Comparison of ENCODE assay signal across 27 cellular contexts in genomic region chr19:46988614-46989230, GRCh38. TPM values are rescaled to one million over a fixed set of nuclear protein-coding genes. Genes with fewer than 3 reads are reported as not detected.
"Had no signal": no experiment of that assay in that cellular context is flagged by ENCODE, and none has a peak within 500 bp of the region (broad histone marks: within the 10 kb centered on the region; RNA-seq: fewer than 3 reads in every experiment).

No MANE protein-coding gene starts in this region.

- ATAC-seq: activated CD4-positive, alpha-beta T cell treated with anti-CD3 and anti-CD28 coated beads for 36 hours; activated CD8-positive, alpha-beta memory T cell treated with anti-CD3 and anti-CD28 coated beads, Interleukin-2, amount 10 ng/mL, durations not matched to agents 7 days and 5 days; activated CD8-positive, alpha-beta T cell treated with anti-CD3 and anti-CD28 coated beads, Interleukin-2, amount 10 ng/mL, durations not matched to agents 7 days and 5 days; gastrocnemius medialis; right lobe of liver; stimulated activated memory B cell treated with anti-CD40 and anti-IgM and Interleukin-4, amounts not matched to agents 10 μg/mL and 1 μg/mL and 100 μg/mL, for 72 hours; stimulated activated naive CD8-positive, alpha-beta T cell treated with anti-CD3 and anti-CD28 coated beads, Interleukin-15, amount 100 ng/mL, for 72 hours; upper lobe of right lung had no signal

- H3K9me3 ChIP-seq: gastrocnemius medialis, right lobe of liver, upper lobe of right lung had no signal

- FAIRE-seq: endometrium, islet of Langerhans had no signal

- DNase-seq: activated CD4-positive, alpha-beta T cell treated with anti-CD3 and anti-CD28 coated beads for 36 hours; activated CD4-positive, CD25-positive, alpha-beta regulatory T cell; activated CD8-positive, alpha-beta memory T cell treated with anti-CD3 and anti-CD28 coated beads, Interleukin-2, amount 10 ng/mL, durations not matched to agents 7 days and 5 days; activated CD8-positive, alpha-beta T cell treated with anti-CD3 and anti-CD28 coated beads, Interleukin-2, amount 10 ng/mL, durations not matched to agents 7 days and 5 days; activated gamma-delta T cell treated with Interleukin-2 at 50 U/mL for 16 hours; activated naive CD4-positive, alpha-beta T cell treated with anti-CD3 and anti-CD28 coated beads, Interleukin-2, amount 50 U/mL, for 16 hours; amniotic stem cell; central memory CD4-positive, alpha-beta T cell; gastrocnemius medialis; glutamatergic neuron; mammary epithelial cell; naive B cell; occipital lobe; stimulated activated CD4-positive, alpha-beta T cell treated with anti-CD3 and anti-CD28 coated beads, Interleukin-12 subunit alpha, Interleukin-12 subunit beta, amount 100 ng/mL, for 4 hours; stimulated activated CD4-positive, alpha-beta T cell treated with anti-CD3 and anti-CD28 coated beads, Interleukin-4, amount 100 ng/mL, for 24 hours; stimulated activated naive CD8-positive, alpha-beta T cell treated with anti-CD3 and anti-CD28 coated beads, Interleukin-15, amount 100 ng/mL, for 72 hours; substantia nigra; T-helper 1 cell; upper lobe of right lung had no signal

- H3K27me3 Mint-ChIP-seq: activated CD4-positive, alpha-beta T cell treated with anti-CD3 and anti-CD28 coated beads for 36 hours; activated CD8-positive, alpha-beta memory T cell treated with anti-CD3 and anti-CD28 coated beads, Interleukin-2, amount 10 ng/mL, durations not matched to agents 7 days and 5 days; naive B cell; stimulated activated memory B cell treated with anti-CD40 and anti-IgM and Interleukin-4, amounts not matched to agents 10 μg/mL and 1 μg/mL and 100 μg/mL, for 72 hours; stimulated activated naive CD8-positive, alpha-beta T cell treated with anti-CD3 and anti-CD28 coated beads, Interleukin-15, amount 100 ng/mL, for 72 hours had no signal

- H3K36me3 ChIP-seq: gastrocnemius medialis had no signal

- H3K27ac Mint-ChIP-seq: activated CD4-positive, alpha-beta T cell treated with anti-CD3 and anti-CD28 coated beads for 36 hours; activated CD8-positive, alpha-beta T cell treated with anti-CD3 and anti-CD28 coated beads, Interleukin-2, amount 10 ng/mL, durations not matched to agents 7 days and 5 days; stimulated activated memory B cell treated with anti-CD40 and anti-IgM and Interleukin-4, amounts not matched to agents 10 μg/mL and 1 μg/mL and 100 μg/mL, for 72 hours; stimulated activated naive CD8-positive, alpha-beta T cell treated with anti-CD3 and anti-CD28 coated beads, Interleukin-15, amount 100 ng/mL, for 72 hours; T-helper 2 cell treated with Interferon-gamma antibody and Interleukin-4, amounts not matched to agents 5 μg/mL and 100 μg/mL, for 36 hours had no signal

- H3K4me3 ChIP-seq: gastrocnemius medialis, right lobe of liver, upper lobe of right lung had no signal

- H3K4me3 Mint-ChIP-seq: activated CD4-positive, alpha-beta T cell treated with anti-CD3 and anti-CD28 coated beads for 36 hours; activated CD8-positive, alpha-beta memory T cell treated with anti-CD3 and anti-CD28 coated beads, Interleukin-2, amount 10 ng/mL, durations not matched to agents 7 days and 5 days; activated CD8-positive, alpha-beta T cell treated with anti-CD3 and anti-CD28 coated beads, Interleukin-2, amount 10 ng/mL, durations not matched to agents 7 days and 5 days; mesothelial cell of epicardium; stimulated activated memory B cell treated with anti-CD40 and anti-IgM and Interleukin-4, amounts not matched to agents 10 μg/mL and 1 μg/mL and 100 μg/mL, for 72 hours; stimulated activated naive CD8-positive, alpha-beta T cell treated with anti-CD3 and anti-CD28 coated beads, Interleukin-15, amount 100 ng/mL, for 72 hours; T-helper 2 cell treated with Interferon-gamma antibody and Interleukin-4, amounts not matched to agents 5 μg/mL and 100 μg/mL, for 36 hours had no signal

- H3K9me3 Mint-ChIP-seq: mesothelial cell of epicardium; naive B cell; stimulated activated memory B cell treated with anti-CD40 and anti-IgM and Interleukin-4, amounts not matched to agents 10 μg/mL and 1 μg/mL and 100 μg/mL, for 72 hours; stimulated activated naive CD8-positive, alpha-beta T cell treated with anti-CD3 and anti-CD28 coated beads, Interleukin-15, amount 100 ng/mL, for 72 hours; T-helper 2 cell treated with Interferon-gamma antibody and Interleukin-4, amounts not matched to agents 5 μg/mL and 100 μg/mL, for 36 hours had no signal

- H3K27ac ChIP-seq: right lobe of liver, upper lobe of right lung had no signal

- H3K27me3 ChIP-seq: gastrocnemius medialis, right lobe of liver, upper lobe of right lung had no signal

RNA-seq across cellular contexts. Expression of gene NPAS1, which starts 30.9 kb away (rescaled TPM):
- total RNA-seq: activated CD8-positive, alpha-beta T cell treated with anti-CD3 and anti-CD28 coated beads, Interleukin-2, amount 10 ng/mL, durations not matched to agents 7 days and 5 days; liver had no signal
- polyA plus RNA-seq: neural cell had no signal
